Comparison of ENCODE assay signal across 13 cellular contexts in genomic region chr11:94400075-94400838, GRCh38. TPM values are rescaled to one million over a fixed set of nuclear protein-coding genes. Genes with fewer than 3 reads are reported as not detected.
DNase-seq lines count a peak whose midpoint lies in the region; ATAC-seq and TF ChIP-seq lines count a peak whose summit lies in the region.
"Had no signal": no experiment of that assay in that cellular context is flagged by ENCODE, and none has a peak within 500 bp of the region (broad histone marks: within the 10 kb centered on the region; RNA-seq: fewer than 3 reads in every experiment).

No MANE protein-coding gene starts in this region.

- H3K4me3 ChIP-seq in BE2C (ENCODE audit: low read depth, low read length): peak overlapping the region; percentile 48
- H3K4me3 ChIP-seq in HUES6 (ENCODE audit: low read depth, low read length): peak overlapping the region; percentile 71
- H3K4me3 ChIP-seq in naive thymus-derived CD4-positive, alpha-beta T cell (ENCODE audit: low read length): no peak overlapping the region
- no peak overlapping the region for H3K4me3 ChIP-seq in CD4-positive, alpha-beta memory T cell (ENCODE audit: low read length in 2 of 2)
- H3K4me3 ChIP-seq: SJSA1 had no signal

- no peaks in the 10 kb centered on the region for H3K36me3 ChIP-seq in BE2C
- no peaks in the 10 kb centered on the region for H3K36me3 ChIP-seq in HUES6 (ENCODE audit: control insufficient read depth, insufficient read depth, low read length)
- H3K36me3 ChIP-seq in naive thymus-derived CD4-positive, alpha-beta T cell (ENCODE audit: control insufficient read depth in 2 of 3, insufficient read depth in 3 of 3, low read length in 3 of 3): no peaks in the 10 kb centered on the region
- no peaks in the 10 kb centered on the region for H3K36me3 ChIP-seq in CD4-positive, alpha-beta memory T cell (ENCODE audit: insufficient read depth, low read length)
- H3K36me3 ChIP-seq: SJSA1 had no signal

- H3K4me1 ChIP-seq in BE2C (no peaks in the 10 kb centered on the region), HUES6 (ENCODE audit: control insufficient read depth, insufficient read depth, low read length) (peaks cover 14% of the 10 kb centered on the region; the same call in 1 of the 2 replicates)
- H3K4me1 ChIP-seq in naive thymus-derived CD4-positive, alpha-beta T cell (ENCODE audit: control insufficient read depth in 2 of 2, insufficient read depth in 2 of 2, low read length in 2 of 2): no peaks in the 10 kb centered on the region
- H3K4me1 ChIP-seq in CD4-positive, alpha-beta memory T cell (ENCODE audit: insufficient read depth, low read length): no peaks in the 10 kb centered on the region
- H3K4me1 ChIP-seq: SJSA1 had no signal

- H3K27ac Mint-ChIP-seq in brain: peak overlapping the region in 1 of 5 experiments; percentile 11
- peak overlapping the region in 1 of 9 donors; percentile 4 for H3K27ac Mint-ChIP-seq in naive thymus-derived CD4-positive, alpha-beta T cell
- H3K27ac Mint-ChIP-seq in CD4-positive, alpha-beta memory T cell: peak overlapping the region in 1 of 7 donors; percentile 65
- H3K27ac Mint-ChIP-seq: activated naive CD4-positive, alpha-beta T cell treated with anti-CD3 and anti-CD28 coated beads, Interleukin-2, amount 50 U/mL, for 24 hours; CD8-positive, alpha-beta T cell had no signal

- H3K27me3 Mint-ChIP-seq in brain: peaks cover 53% of the 10 kb centered on the region
- peaks cover 42 to 56% (median 54%) of the 10 kb centered on the region in 5 donors for H3K27me3 Mint-ChIP-seq in naive thymus-derived CD4-positive, alpha-beta T cell
- peaks cover 40 to 43% of the 10 kb centered on the region in 2 donors for H3K27me3 Mint-ChIP-seq in CD4-positive, alpha-beta memory T cell

- intact Hi-C loops in naive thymus-derived CD4-positive, alpha-beta T cell (cut with micrococcal nuclease): no loop called here
- intact Hi-C loops in CD4-positive, alpha-beta memory T cell (cut with micrococcal nuclease): no loop called here

- no peak for TF ChIP-seq CTCF in BE2C (IDR thresholded peaks at IDR 0.05; ENCODE audit: low read depth, low read length)
- TF ChIP-seq CTCF in brain (conservative IDR thresholded peaks at IDR 0.05): no peak

- ATAC-seq in naive thymus-derived CD4-positive, alpha-beta T cell: no peak
- ATAC-seq in GM21717 (IDR thresholded peaks at IDR 0.05; ENCODE audit: unreplicated experiment): no peak
- no peak for ATAC-seq in GM18511 (IDR thresholded peaks at IDR 0.05; ENCODE audit: unreplicated experiment)
- ATAC-seq: CD8-positive, alpha-beta T cell had no signal

- CTCF ChIA-PET in naive thymus-derived CD4-positive, alpha-beta T cell (lab: Charles Lee): no interaction called here
- CTCF ChIA-PET in CD4-positive, alpha-beta memory T cell (lab: Charles Lee; ENCODE audit: partially characterized antibody): no interaction called here

- no peak overlapping the region for H3K27ac ChIP-seq in HUES6 (ENCODE audit: low read depth, low read length)
- no peak overlapping the region for H3K27ac ChIP-seq in naive thymus-derived CD4-positive, alpha-beta T cell (ENCODE audit: low read depth, low read length)
- H3K27ac ChIP-seq in CD4-positive, alpha-beta memory T cell (ENCODE audit: low read depth, low read length): no peak overlapping the region
- H3K27ac ChIP-seq: SJSA1 had no signal

- H3K36me3 Mint-ChIP-seq in brain: no peaks in the 10 kb centered on the region
- peaks cover 0 to 12% (median 7%) of the 10 kb centered on the region in 5 donors for H3K36me3 Mint-ChIP-seq in naive thymus-derived CD4-positive, alpha-beta T cell
- peaks cover 0 to 10% of the 10 kb centered on the region in 2 donors for H3K36me3 Mint-ChIP-seq in CD4-positive, alpha-beta memory T cell
- H3K36me3 Mint-ChIP-seq: CD8-positive, alpha-beta T cell had no signal

- peaks cover 0 to 7% (median 4%) of the 10 kb centered on the region in 5 experiments for H3K9me3 Mint-ChIP-seq in brain
- H3K9me3 Mint-ChIP-seq in naive thymus-derived CD4-positive, alpha-beta T cell: peaks cover 0 to 49% (median 7%) of the 10 kb centered on the region in 11 donors
- peaks cover 0 to 32% (median 16%) of the 10 kb centered on the region in 8 donors for H3K9me3 Mint-ChIP-seq in CD4-positive, alpha-beta memory T cell

- POLR2A ChIA-PET in naive thymus-derived CD4-positive, alpha-beta T cell (lab: Charles Lee): no interaction called here
- POLR2A ChIA-PET in CD4-positive, alpha-beta memory T cell (lab: Charles Lee; ENCODE audit: partially characterized antibody): no interaction called here

- peaks cover 42% of the 10 kb centered on the region for H3K27me3 ChIP-seq in BE2C
- peaks cover 46% of the 10 kb centered on the region for H3K27me3 ChIP-seq in HUES6 (ENCODE audit: control insufficient read depth, insufficient read depth, low read length)
- no peaks in the 10 kb centered on the region for H3K27me3 ChIP-seq in naive thymus-derived CD4-positive, alpha-beta T cell (ENCODE audit: control insufficient read depth in 2 of 2, insufficient read depth in 2 of 2, low read length in 2 of 2)
- H3K27me3 ChIP-seq in CD4-positive, alpha-beta memory T cell (ENCODE audit: insufficient read depth, low read length): peaks cover 10% of the 10 kb centered on the region

- H3K4me3 Mint-ChIP-seq in brain: peak overlapping the region; percentile 84 to 90 (median 88)
- H3K4me3 Mint-ChIP-seq in naive thymus-derived CD4-positive, alpha-beta T cell: peak overlapping the region in 7 of 10 donors; percentile 12 to 56 (median 36)
- H3K4me3 Mint-ChIP-seq in CD4-positive, alpha-beta memory T cell: peak overlapping the region in 3 of 8 donors; percentile 33 to 78 (median 39)
- H3K4me3 Mint-ChIP-seq: activated naive CD4-positive, alpha-beta T cell treated with anti-CD3 and anti-CD28 coated beads, Interleukin-2, amount 50 U/mL, for 24 hours; CD8-positive, alpha-beta T cell had no signal

- H3K4me1 Mint-ChIP-seq in brain: peaks cover 13% of the 10 kb centered on the region
- H3K4me1 Mint-ChIP-seq in naive thymus-derived CD4-positive, alpha-beta T cell: peaks cover 6 to 14% (median 11%) of the 10 kb centered on the region in 7 donors
- peaks cover 5 to 9% (median 7%) of the 10 kb centered on the region in 4 donors for H3K4me1 Mint-ChIP-seq in CD4-positive, alpha-beta memory T cell

- no peak for DNase-seq in BE2C
- DNase-seq in naive thymus-derived CD4-positive, alpha-beta T cell: no peak
- no peak for DNase-seq in CD4-positive, alpha-beta memory T cell
- DNase-seq in NK-92 treated with Interleukin-12 subunit alpha and Interleukin-12 subunit beta, amount 100 ng/mL, for 24 hours (lab: John Stamatoyannopoulos, UW): no peak
- DNase-seq: CD8-positive, alpha-beta T cell; effector CD4-positive, alpha-beta T cell had no signal

- H3K9me3 ChIP-seq in BE2C (no peaks in the 10 kb centered on the region; the same call in 1 of the 2 replicates), HUES6 (ENCODE audit: control insufficient read depth, insufficient read depth, low read depth, low read length) (no peaks in the 10 kb centered on the region)
- H3K9me3 ChIP-seq in naive thymus-derived CD4-positive, alpha-beta T cell (ENCODE audit: control insufficient read depth in 2 of 3, low read length in 3 of 3): peaks cover 0 to 2% (median 0%) of the 10 kb centered on the region in 3 experiments
- no peaks in the 10 kb centered on the region for H3K9me3 ChIP-seq in CD4-positive, alpha-beta memory T cell (ENCODE audit: control insufficient read depth in 1 of 2, low read length in 2 of 2)
- H3K9me3 ChIP-seq: SJSA1 had no signal

- H3K9ac ChIP-seq in HUES6 (ENCODE audit: low read length): peak overlapping the region; percentile 64

RNA-seq across cellular contexts. Expression of gene GPR83, which starts 1.0 kb away (rescaled TPM):
- polyA plus RNA-seq in BE2C (2012; ENCODE audit: insufficient read depth, insufficient read length, low read depth): 0.45 TPM
- polyA plus RNA-seq in brain (ENCODE audit: insufficient read depth, low read depth, low replicate concordance): 3.4 TPM
- total RNA-seq in naive thymus-derived CD4-positive, alpha-beta T cell: under 1 TPM in 3 of 5 experiments, not detected in 2; 0.05 to 0.27 (median 0.12) TPM
- under 1 TPM in 1 of 2 donors, not detected in 1; 0.08 TPM for polyA plus RNA-seq in naive thymus-derived CD4-positive, alpha-beta T cell
- total RNA-seq in CD4-positive, alpha-beta memory T cell: under 1 TPM in 1 of 2 experiments, not detected in 1; 0.09 TPM
- polyA plus RNA-seq in CD4-positive, alpha-beta memory T cell: under 1 TPM in 1 of 2 donors, not detected in 1; 0.14 TPM
- total RNA-seq: glomerular endothelial cell, SJSA1 had no signal

Comparison
In these comparisons a context has a peak if more than half of its experiments do, and no peak if none do; other contexts are left out.
1. H3K4me3 ChIP-seq: peak in BE2C (single experiment) and HUES6 (single experiment); none in naive thymus-derived CD4-positive, alpha-beta T cell (single experiment) and CD4-positive, alpha-beta memory T cell (0 of 2).